Comparison of ENCODE assay signal across 30 cellular contexts in the genomic region with DNA sequence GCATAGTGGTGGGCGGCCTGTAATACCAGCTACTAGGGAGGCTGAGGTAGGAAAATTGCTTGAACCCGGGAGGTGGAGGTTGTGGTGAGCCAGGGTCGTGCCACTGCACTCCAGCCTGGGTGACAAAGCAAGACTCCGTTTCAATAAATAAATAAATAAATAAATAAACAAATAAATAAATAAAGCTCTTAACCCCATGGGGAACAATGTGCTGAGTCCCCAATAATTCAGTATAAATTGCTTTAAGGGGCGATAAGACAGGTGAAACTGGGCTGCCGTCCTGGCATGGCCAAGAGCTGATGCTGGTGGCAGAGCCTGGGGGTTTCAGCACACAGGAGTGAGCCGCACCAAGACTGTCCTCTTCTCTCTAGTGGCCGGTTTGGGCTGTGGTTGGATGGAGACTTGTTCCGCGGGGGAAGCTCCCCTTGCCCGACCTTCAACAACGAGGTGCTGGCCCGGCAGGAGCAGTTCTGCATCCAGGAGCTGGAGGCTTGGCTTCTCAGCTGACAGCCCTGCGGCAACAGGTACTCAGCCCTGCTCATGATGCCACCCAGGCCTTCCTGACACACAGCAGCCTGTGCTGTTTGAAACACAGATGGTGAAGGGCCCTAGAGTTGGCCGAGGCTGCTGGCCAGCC. TPM values are rescaled to one million over a fixed set of nuclear protein-coding genes. Genes with fewer than 3 reads are reported as not detected.
"Had no signal": no experiment of that assay in that cellular context is flagged by ENCODE, and none has a peak within 500 bp of the region (broad histone marks: within the 10 kb centered on the region; RNA-seq: fewer than 3 reads in every experiment).

No MANE protein-coding gene starts in this region.

- ATAC-seq: activated CD8-positive, alpha-beta memory T cell treated with anti-CD3 and anti-CD28 coated beads, Interleukin-2, amount 10 ng/mL, durations not matched to agents 7 days and 5 days; activated T-helper 17 cell treated with anti-CD3 and anti-CD28 coated beads, Interleukin-2, amount 50 U/mL, for 72 hours; PC-3; T-helper 17 cell; WTC11 had no signal

- H3K27ac ChIP-seq: adrenal gland, breast epithelium had no signal

- H3K27me3 ChIP-seq: adrenal gland, breast epithelium had no signal

- H3K4me3 ChIP-seq: adrenal gland, breast epithelium had no signal

- H3K27me3 Mint-ChIP-seq: activated CD4-positive, alpha-beta T cell treated with anti-CD3 and anti-CD28 coated beads, Interleukin-2, amount 10 ng/mL, durations not matched to agents 24 days and 14 days; activated CD8-positive, alpha-beta memory T cell treated with anti-CD3 and anti-CD28 coated beads, Interleukin-2, amount 10 ng/mL, durations not matched to agents 7 days and 5 days; activated naive CD8-positive, alpha-beta T cell treated with anti-CD3 and anti-CD28 coated beads, Interleukin-2, amount 10 ng/mL, durations not matched to agents 7 days and 5 days; activated T-helper 17 cell treated with anti-CD3 and anti-CD28 coated beads, Interleukin-2, amount 50 U/mL, for 72 hours; T-helper 17 cell had no signal

- H3K9me3 Mint-ChIP-seq: activated CD4-positive, alpha-beta T cell treated with anti-CD3 and anti-CD28 coated beads, Interleukin-2, amount 10 ng/mL, durations not matched to agents 24 days and 14 days; activated naive CD8-positive, alpha-beta T cell treated with anti-CD3 and anti-CD28 coated beads, Interleukin-2, amount 10 ng/mL, durations not matched to agents 7 days and 5 days; activated T-helper 17 cell treated with anti-CD3 and anti-CD28 coated beads, Interleukin-2, amount 50 U/mL, for 72 hours had no signal

- H3K36me3 ChIP-seq: breast epithelium had no signal

- H3K4me3 Mint-ChIP-seq: activated CD4-positive, alpha-beta T cell treated with anti-CD3 and anti-CD28 coated beads, Interleukin-2, amount 10 ng/mL, durations not matched to agents 24 days and 14 days; activated CD8-positive, alpha-beta memory T cell treated with anti-CD3 and anti-CD28 coated beads, Interleukin-2, amount 10 ng/mL, durations not matched to agents 7 days and 5 days; activated naive CD8-positive, alpha-beta T cell treated with anti-CD3 and anti-CD28 coated beads, Interleukin-2, amount 10 ng/mL, durations not matched to agents 7 days and 5 days; activated T-helper 17 cell treated with anti-CD3 and anti-CD28 coated beads, Interleukin-2, amount 50 U/mL, for 72 hours; T-helper 17 cell; WTC11 had no signal

- H3K9me3 ChIP-seq: adrenal gland, breast epithelium had no signal

- H3K27ac Mint-ChIP-seq: activated CD4-positive, alpha-beta T cell treated with anti-CD3 and anti-CD28 coated beads, Interleukin-2, amount 10 ng/mL, durations not matched to agents 24 days and 14 days; activated CD8-positive, alpha-beta memory T cell treated with anti-CD3 and anti-CD28 coated beads, Interleukin-2, amount 10 ng/mL, durations not matched to agents 7 days and 5 days; activated naive CD8-positive, alpha-beta T cell treated with anti-CD3 and anti-CD28 coated beads, Interleukin-2, amount 10 ng/mL, durations not matched to agents 7 days and 5 days had no signal

- DNase-seq: activated CD4-positive, alpha-beta T cell treated with anti-CD3 and anti-CD28 coated beads, Interleukin-2, amount 10 ng/mL, durations not matched to agents 24 days and 14 days; activated CD4-positive, alpha-beta T cell treated with anti-CD3 and anti-CD28 coated beads, Interleukin-2, amount 50 U/mL, for 48 hours; activated CD4-positive, CD25-positive, alpha-beta regulatory T cell treated with anti-CD3 and anti-CD28 coated beads, Interleukin-2, amount 50 U/mL, for 72 hours; activated CD8-positive, alpha-beta memory T cell treated with anti-CD3 and anti-CD28 coated beads, Interleukin-2, amount 10 ng/mL, durations not matched to agents 7 days and 5 days; activated gamma-delta T cell treated with Interleukin-2 at 50 U/mL for 16 hours; activated naive CD4-positive, alpha-beta T cell treated with anti-CD3 and anti-CD28 coated beads, Interleukin-2, amount 50 U/mL, for 16 hours; activated naive CD8-positive, alpha-beta T cell treated with anti-CD3 and anti-CD28 coated beads, Interleukin-2, amount 10 ng/mL, durations not matched to agents 7 days and 5 days; activated T-cell treated with anti-CD3 and anti-CD28 coated beads, Interleukin-2, amount 50 U/mL, for 48 hours; adrenal gland; central memory CD4-positive, alpha-beta T cell; KG1; NCI-H1092; NCI-H1417 treated with DMSO at 0.1 percent for 48 hours; NCI-H1694; NCI-H2029; NCI-H2107; NCI-H2171 treated with DMSO at 0.1 percent for 48 hours; NCI-H345; NCI-H510A; NCI-H526 treated with DMSO at 0.1 percent for 48 hours; NK-92 treated with Interleukin-12 subunit alpha and Interleukin-12 subunit beta, amount 100 ng/mL, for 24 hours; PC-3; SIG-M5; T-helper 17 cell; T-helper 9 cell had no signal

- H3K4me1 ChIP-seq: breast epithelium had no signal

RNA-seq across cellular contexts. Expression of a gene that starts 13.1 kb away (rescaled TPM):
- total RNA-seq: activated CD4-positive, alpha-beta T cell treated with anti-CD3 and anti-CD28 coated beads, Interleukin-2, amount 10 ng/mL, durations not matched to agents 24 days and 14 days; activated CD8-positive, alpha-beta memory T cell treated with anti-CD3 and anti-CD28 coated beads, Interleukin-2, amount 10 ng/mL, durations not matched to agents 7 days and 5 days; activated naive CD8-positive, alpha-beta T cell treated with anti-CD3 and anti-CD28 coated beads, Interleukin-2, amount 10 ng/mL, durations not matched to agents 7 days and 5 days; activated T-helper 17 cell treated with anti-CD3 and anti-CD28 coated beads, Interleukin-2, amount 50 U/mL, for 72 hours; LHCN-M2; MCF 10A; PC-3; T-helper 17 cell had no signal
